In genomic region chr16:81995651-81996050, GRCh38 we compare ENCODE assay signal across 17 cellular contexts. TPM values are rescaled to one million over a fixed set of nuclear protein-coding genes. Genes with fewer than 3 reads are reported as not detected.
"Had no signal": no experiment of that assay in that cellular context is flagged by ENCODE, and none has a peak within 500 bp of the region (broad histone marks: within the 10 kb centered on the region; RNA-seq: fewer than 3 reads in every experiment).

No MANE protein-coding gene starts in this region.

- H3K4me1 Mint-ChIP-seq: stimulated activated memory B cell treated with anti-CD40 and anti-IgM and Interleukin-4, amounts not matched to agents 10 μg/mL and 1 μg/mL and 100 μg/mL, for 72 hours had no signal

- H3K27me3 ChIP-seq: dorsolateral prefrontal cortex, neural progenitor cell, ovary, thyroid gland had no signal

- H3K27me3 Mint-ChIP-seq: stimulated activated memory B cell treated with anti-CD40 and anti-IgM and Interleukin-4, amounts not matched to agents 10 μg/mL and 1 μg/mL and 100 μg/mL, for 72 hours had no signal

- ATAC-seq: activated CD4-positive, CD25-positive, alpha-beta regulatory T cell treated with anti-CD3 and anti-CD28 coated beads, Interleukin-2, amount 50 U/mL, for 24 hours; sciatic nerve; stimulated activated memory B cell treated with anti-CD40 and anti-IgM and Interleukin-4, amounts not matched to agents 10 μg/mL and 1 μg/mL and 100 μg/mL, for 72 hours had no signal

- H3K36me3 Mint-ChIP-seq: neural progenitor cell had no signal

- H3K9me3 ChIP-seq: ovary, thyroid gland had no signal

- H3K9me3 Mint-ChIP-seq: stimulated activated memory B cell treated with anti-CD40 and anti-IgM and Interleukin-4, amounts not matched to agents 10 μg/mL and 1 μg/mL and 100 μg/mL, for 72 hours; T-helper 2 cell treated with Interferon-gamma antibody and Interleukin-4, amounts not matched to agents 5 μg/mL and 100 μg/mL, for 36 hours had no signal

- H3K4me1 ChIP-seq: neural progenitor cell, thyroid gland had no signal

- H3K4me3 Mint-ChIP-seq: neural progenitor cell; stimulated activated memory B cell treated with anti-CD40 and anti-IgM and Interleukin-4, amounts not matched to agents 10 μg/mL and 1 μg/mL and 100 μg/mL, for 72 hours; T-helper 2 cell treated with Interferon-gamma antibody and Interleukin-4, amounts not matched to agents 5 μg/mL and 100 μg/mL, for 36 hours had no signal

- H3K27ac ChIP-seq: dorsolateral prefrontal cortex, neural progenitor cell, ovary, thyroid gland had no signal

- H3K4me2 ChIP-seq: neural progenitor cell had no signal

- FAIRE-seq: astrocyte, urothelium cell line had no signal

- H3K36me3 ChIP-seq: neural progenitor cell, ovary had no signal

- H3K27ac Mint-ChIP-seq: neural progenitor cell; stimulated activated memory B cell treated with anti-CD40 and anti-IgM and Interleukin-4, amounts not matched to agents 10 μg/mL and 1 μg/mL and 100 μg/mL, for 72 hours; T-helper 2 cell treated with Interferon-gamma antibody and Interleukin-4, amounts not matched to agents 5 μg/mL and 100 μg/mL, for 36 hours had no signal

- DNase-seq: activated CD4-positive, alpha-beta T cell treated with anti-CD3 and anti-CD28 coated beads, Interleukin-2, amount 50 U/mL, for 1 hour; activated naive CD4-positive, alpha-beta T cell treated with Interleukin-2 at 50 U/mL for 16 hours; activated T-cell treated with anti-CD3 and anti-CD28 coated beads for 4 hours; dorsolateral prefrontal cortex; glutamatergic neuron; kidney glomerular epithelial cell; ovary; stimulated activated CD4-positive, alpha-beta T cell treated with anti-CD3 and anti-CD28 coated beads, Interleukin-1b, Interleukin-23, amount 100 ng/mL, for 48 hours; thyroid gland had no signal

- H3K4me3 ChIP-seq: dorsolateral prefrontal cortex, neural progenitor cell, ovary, thyroid gland had no signal

RNA-seq across cellular contexts. Expression of gene SDR42E1, which starts 15.6 kb away (rescaled TPM):
- total RNA-seq: astrocyte, chondrocyte had no signal

RNA-seq across cellular contexts. Expression of gene HSD17B2, which starts 39.4 kb away (rescaled TPM):
- total RNA-seq: chondrocyte, sciatic nerve, thyroid gland had no signal
